ENCODE assay signal across 14 cellular contexts in the genomic region with DNA sequence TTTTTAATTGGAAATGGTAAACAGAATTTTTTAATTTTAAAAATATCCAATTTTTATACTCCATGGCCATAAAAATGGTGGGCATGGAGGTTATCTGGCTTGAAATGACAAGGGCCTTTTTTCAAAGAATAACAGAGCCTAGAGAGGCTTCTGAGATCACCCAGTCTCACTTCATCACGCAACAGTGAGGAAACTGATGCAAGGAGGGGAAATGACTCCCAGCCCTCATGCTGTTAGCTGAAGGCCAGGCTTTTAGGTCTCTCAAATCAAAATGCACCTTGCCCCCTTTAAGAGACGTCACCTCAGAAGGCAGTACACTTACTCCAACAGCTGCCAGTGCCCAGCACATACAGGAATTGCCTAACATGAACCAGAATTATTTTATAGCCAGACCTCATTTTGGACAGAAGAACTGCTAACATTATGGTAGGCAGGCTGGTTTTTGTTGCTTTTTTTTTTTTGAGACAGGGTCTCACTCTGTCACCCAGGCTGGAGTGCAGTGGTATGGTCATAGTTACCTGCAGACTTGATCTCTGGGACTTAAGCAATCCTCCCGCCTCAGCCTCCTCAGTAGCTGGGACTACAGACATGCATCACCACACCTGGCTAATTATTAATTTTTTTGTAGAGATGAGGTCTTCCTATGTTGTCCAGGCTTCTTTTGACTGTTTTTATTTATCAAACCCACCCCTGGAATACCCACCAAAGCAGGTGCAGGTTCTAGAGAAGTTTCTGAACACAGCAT. TPM values are rescaled to one million over a fixed set of nuclear protein-coding genes. Genes with fewer than 3 reads are reported as not detected.
DNase-seq lines count a peak whose midpoint lies in the region; ATAC-seq and TF ChIP-seq lines count a peak whose summit lies in the region.
"Had no signal": no experiment of that assay in that cellular context is flagged by ENCODE, and none has a peak within 500 bp of the region (broad histone marks: within the 10 kb centered on the region; RNA-seq: fewer than 3 reads in every experiment).

No MANE protein-coding gene starts in this region.

- no peaks in the 10 kb centered on the region for H3K9me3 ChIP-seq in GM23248 (ENCODE audit: low read depth)
- H3K9me3 ChIP-seq: HAP-1, vagina had no signal

- peak overlapping the region; percentile 82 to 87 for H3K27ac Mint-ChIP-seq in T-cell
- H3K27ac Mint-ChIP-seq in Calu3 (ENCODE audit: unreplicated experiment), result no peak overlapping the region

- no TSS peak for BruUV-seq in Calu3 (replicated peaks; lab: Mats Ljungman, UMichigan)

- in situ Hi-C loops in GM23248 (cut with MboI), result no loop called here

- intact Hi-C loops in Calu3 (cut with micrococcal nuclease; ENCODE audit: unreplicated experiment), result no loop called here

- CTCF ChIA-PET in T-cell (lab: Charles Lee), result no interaction called here
- CTCF ChIA-PET in Calu3 (lab: Charles Lee), result interaction anchor here (0.5 to 1.2 kb wide), 4 partner anchors 11 to 230 kb away, joined by 3 to 6 read pairs (median 4); no protein-coding TSS in a partner anchor

- ATAC-seq in T-cell (replicated peaks in 1 of 4) (peak in 3 of 4 experiments; percentile 50 to 60 (median 51)), HG03469 (IDR thresholded peaks at IDR 0.05; ENCODE audit: unreplicated experiment) (no peak), HG02973 (IDR thresholded peaks at IDR 0.05; ENCODE audit: unreplicated experiment) (no peak), GM18867 (IDR thresholded peaks at IDR 0.05; ENCODE audit: unreplicated experiment) (no peak)

- peaks cover 36% of the 10 kb centered on the region for H3K36me3 Mint-ChIP-seq in T-cell
- H3K36me3 Mint-ChIP-seq in Calu3 (ENCODE audit: insufficient read depth, unreplicated experiment), result peaks cover 4% of the 10 kb centered on the region

- no peaks in the 10 kb centered on the region for H3F3A ChIP-seq in GM23248 (ENCODE audit: insufficient read depth)

- no peak overlapping the region for H2AFZ ChIP-seq in GM23248

- 87 to 88% methylated on average over 3 of the region's 3 CpGs for WGBS in GM23248 (ENCODE audit: low coverage in 1 of 2, low lambda C conversion rate in 2 of 2, missing lambda C conversion rate in 2 of 2), 2 experiments

- H3K4me1 ChIP-seq in GM23248 (ENCODE audit: insufficient read depth), result no peaks in the 10 kb centered on the region
- H3K4me1 ChIP-seq: HAP-1, vagina had no signal

- no peak overlapping the region for H3K27ac ChIP-seq in GM23248
- H3K27ac ChIP-seq: vagina had no signal

- H4K20me1 ChIP-seq in GM23248 (ENCODE audit: insufficient read depth), result no peaks in the 10 kb centered on the region

- H3K27me3 Mint-ChIP-seq in T-cell (no peaks in the 10 kb centered on the region), Calu3 (ENCODE audit: unreplicated experiment) (no peaks in the 10 kb centered on the region)

- TF ChIP-seq CTCF in fibroblast of pulmonary artery (IDR thresholded peaks at IDR 0.05; ENCODE audit: low read length, missing control alignments) (no peak), Calu3 (IDR thresholded peaks at IDR 0.05; ENCODE audit: unreplicated experiment) (no peak)

- peak overlapping the region; percentile 17 to 34 (median 21) for H3K4me3 Mint-ChIP-seq in T-cell
- no peak overlapping the region for H3K4me3 Mint-ChIP-seq in Calu3 (ENCODE audit: low read depth, unreplicated experiment)

- H3K9me2 ChIP-seq in GM23248 (ENCODE audit: insufficient read depth), result no peaks in the 10 kb centered on the region

- no peaks in the 10 kb centered on the region for H3K36me3 ChIP-seq in GM23248 (ENCODE audit: low read depth)
- H3K36me3 ChIP-seq: HAP-1 had no signal

- no peaks in the 10 kb centered on the region for H3K27me3 ChIP-seq in GM23248 (replicated peaks; ENCODE audit: insufficient read depth)
- H3K27me3 ChIP-seq: vagina had no signal

- DNase-seq in AG20443 (ENCODE audit: low spot score) (peak; percentile 29), GM23248 (peak; percentile 44), T-cell (no peak), fibroblast of pulmonary artery (ENCODE audit: low read depth) (peak; percentile 63), Calu3 (no peak)
- DNase-seq: cortex of kidney, hypothalamus, NCI-H146 had no signal

- peaks cover 70% of the 10 kb centered on the region for H3K79me2 ChIP-seq in GM23248 (ENCODE audit: insufficient read depth)

- POLR2A ChIA-PET in T-cell (lab: Charles Lee), result interaction anchor here in 1 of 2 donors (0.6 to 0.7 kb wide), 2 partner anchors 142 to 482 kb away, joined by 3 to 8 read pairs; no protein-coding TSS in a partner anchor

- H3K4me1 Mint-ChIP-seq in T-cell (peaks cover 79 to 82% (median 80%) of the 10 kb centered on the region in 3 donors), Calu3 (ENCODE audit: low read depth, unreplicated experiment) (peaks cover 13% of the 10 kb centered on the region)

- H3K9me3 Mint-ChIP-seq in T-cell (no peaks in the 10 kb centered on the region), Calu3 (ENCODE audit: low read depth, unreplicated experiment) (no peaks in the 10 kb centered on the region)

- H3K9ac ChIP-seq in GM23248, result no peak overlapping the region

- no peak overlapping the region for H3K4me3 ChIP-seq in GM23248
- no peak overlapping the region for H3K4me3 ChIP-seq in fibroblast of pulmonary artery (replicated peaks; ENCODE audit: low read depth, low read length)
- H3K4me3 ChIP-seq: HAP-1, vagina had no signal

- H3K4me2 ChIP-seq in GM23248 (ENCODE audit: unreplicated experiment), result no peak overlapping the region

RNA-seq across cellular contexts. Expression of gene RAB43, which starts 9.1 kb away (rescaled TPM):
- total RNA-seq in GM23248 (2014; rRNA removed; shearing (Covaris generic)), result 19.7 and 21.6 TPM in 2 replicates
- polyA plus RNA-seq in GM23248 (2016; fragmentation: Nextera tagmentation; extraction: Ambion mirVana), result 6.0 and 6.9 TPM in 2 replicates
- total RNA-seq in T-cell (10 to 100 TPM; 53.8 to 96.9 (median 77.6) TPM), Calu3 (2022) (21.2 and 27.4 TPM in 2 replicates)

RNA-seq across cellular contexts. Expression of gene ISY1, which starts 48.4 kb away (rescaled TPM):
- 28.3 and 33.8 TPM in 2 replicates for total RNA-seq in GM23248 (2014; rRNA removed; shearing (Covaris generic))
- polyA plus RNA-seq in GM23248 (2016; fragmentation: Nextera tagmentation; extraction: Ambion mirVana), result 51.3 and 51.9 TPM in 2 replicates
- 10 to 100 TPM; 34.8 to 42.0 (median 35.9) TPM for total RNA-seq in T-cell
- total RNA-seq in Calu3 (2022), result 63.8 and 77.0 TPM in 2 replicates

RNA-seq across cellular contexts. Expression of gene GP9, which starts 51.9 kb away (rescaled TPM):
- not detected in 2 replicates for total RNA-seq in GM23248 (2014; rRNA removed; shearing (Covaris generic))
- polyA plus RNA-seq in GM23248 (2016; fragmentation: Nextera tagmentation; extraction: Ambion mirVana), result not detected in 2 replicates
- total RNA-seq in T-cell (not detected), Calu3 (2022) (not detected in 2 replicates)
- total RNA-seq: vagina had no signal
- polyA plus RNA-seq: neural cell had no signal

Comparison
In these comparisons a context has a peak if more than half of its experiments do, and no peak if none do; other contexts are left out.
1. DNase-seq: peak in AG20443 (single experiment), GM23248 (single experiment) and fibroblast of pulmonary artery (single experiment); none in T-cell (0 of 34) and Calu3 (single experiment).
2. ATAC-seq: peak in T-cell (3 of 4); none in HG03469 (single experiment), HG02973 (single experiment) and GM18867 (single experiment).